In genomic region chr16:58339452-58339938, GRCh38 we compare ENCODE assay signal across 10 cellular contexts. TPM values are rescaled to one million over a fixed set of nuclear protein-coding genes. Genes with fewer than 3 reads are reported as not detected.
DNase-seq lines count a peak whose midpoint lies in the region; ATAC-seq and TF ChIP-seq lines count a peak whose summit lies in the region.
"Had no signal": no experiment of that assay in that cellular context is flagged by ENCODE, and none has a peak within 500 bp of the region (broad histone marks: within the 10 kb centered on the region; RNA-seq: fewer than 3 reads in every experiment).

No MANE protein-coding gene starts in this region.

- POLR2A ChIA-PET in A673 (lab: Charles Lee; ENCODE audit: low non-redundant PET): interaction anchor here (0.7 kb wide), 1 partner anchor 102 kb away, joined by 3 read pairs; no protein-coding TSS in a partner anchor

- H4K20me1 ChIP-seq in GM23248 (ENCODE audit: insufficient read depth): no peaks in the 10 kb centered on the region

- TF ChIP-seq POLR2A in Peyer's patch (IDR thresholded peaks at IDR 0.05): no peak
- TF ChIP-seq POLR2A in lower leg skin (IDR thresholded peaks at IDR 0.05): no peak

- peak; percentile 95 for ATAC-seq in SK-N-SH treated with all-trans-retinoic acid at 6 μM for 48 hours
- peak; percentile 70 to 75 for ATAC-seq in left cardiac atrium
- no peak for ATAC-seq in activated naive CD8-positive, alpha-beta T cell treated with anti-CD3 and anti-CD28 coated beads, Interleukin-2, amount 50 U/mL, for 24 hours

- H3K4me3 Mint-ChIP-seq in activated naive CD8-positive, alpha-beta T cell treated with anti-CD3 and anti-CD28 coated beads, Interleukin-2, amount 50 U/mL, for 24 hours: no peak overlapping the region

- peak; percentile 50 for DNase-seq in A673 (ENCODE audit: low spot score)
- DNase-seq in GM23248: peak; percentile 45
- no peak for DNase-seq in left cardiac atrium
- no peak for DNase-seq in stimulated activated CD4-positive, alpha-beta T cell treated with anti-CD3 and anti-CD28 coated beads, Interleukin-15, amount 100 ng/mL, for 24 hours
- no peak for DNase-seq in Peyer's patch
- no peak for DNase-seq in activated naive CD8-positive, alpha-beta T cell treated with anti-CD3 and anti-CD28 coated beads, Interleukin-2, amount 50 U/mL, for 24 hours
- DNase-seq in lower leg skin (ENCODE audit: low spot score in 2 of 2): no peak
- DNase-seq: Karpas-422 had no signal

- no peaks in the 10 kb centered on the region for H3K9me3 Mint-ChIP-seq in activated naive CD8-positive, alpha-beta T cell treated with anti-CD3 and anti-CD28 coated beads, Interleukin-2, amount 50 U/mL, for 24 hours

- H3F3A ChIP-seq in GM23248 (ENCODE audit: insufficient read depth): no peaks in the 10 kb centered on the region

- H3K9ac ChIP-seq in GM23248: no peak overlapping the region

- H3K27ac Mint-ChIP-seq in activated naive CD8-positive, alpha-beta T cell treated with anti-CD3 and anti-CD28 coated beads, Interleukin-2, amount 50 U/mL, for 24 hours: no peak overlapping the region

- no peaks in the 10 kb centered on the region for H3K79me2 ChIP-seq in GM23248 (ENCODE audit: insufficient read depth)

- H3K27me3 ChIP-seq in A673 (replicated peaks; ENCODE audit: insufficient read depth, low read depth, low read length, poor library complexity) (no peaks in the 10 kb centered on the region), GM23248 (replicated peaks; ENCODE audit: insufficient read depth) (no peaks in the 10 kb centered on the region; the same call in 1 of the 2 replicates), Peyer's patch (no peaks in the 10 kb centered on the region)
- H3K27me3 ChIP-seq: vagina had no signal

- H3K4me1 ChIP-seq in A673 (ENCODE audit: insufficient read depth, low read length, poor library complexity, severe bottlenecking): peaks cover 5% of the 10 kb centered on the region
- no peaks in the 10 kb centered on the region for H3K4me1 ChIP-seq in GM23248 (ENCODE audit: insufficient read depth)
- H3K4me1 ChIP-seq in Peyer's patch: peaks cover 0 to 8% (median 0%) of the 10 kb centered on the region in 4 donors

- intact Hi-C loops in A673 (cut with micrococcal nuclease; ENCODE audit: unreplicated experiment) (loop anchor here (10.0 kb wide), 1 partner anchor 295 kb away; no protein-coding TSS in a partner anchor), left cardiac atrium (cut with DNase I) (loop anchor here (5.0 to 10.0 kb wide), 4 partner anchors 83 to 325 kb away; no protein-coding TSS in a partner anchor), lower leg skin (cut with DNase I; ENCODE audit: low total_unique reads) (loop anchor here (10.0 kb wide), 1 partner anchor 395 kb away; the partner anchor contains the start of gene GOT2)

- peaks cover 4% of the 10 kb centered on the region for H3K4me1 Mint-ChIP-seq in activated naive CD8-positive, alpha-beta T cell treated with anti-CD3 and anti-CD28 coated beads, Interleukin-2, amount 50 U/mL, for 24 hours

- H3K36me3 ChIP-seq in A673 (ENCODE audit: insufficient read depth, low read length, poor library complexity, severe bottlenecking) (no peaks in the 10 kb centered on the region), GM23248 (ENCODE audit: low read depth) (no peaks in the 10 kb centered on the region), Peyer's patch (no peaks in the 10 kb centered on the region)
- H3K36me3 ChIP-seq: vagina had no signal

- H3K4me2 ChIP-seq in GM23248 (ENCODE audit: unreplicated experiment): no peak overlapping the region

- no peaks in the 10 kb centered on the region for H3K9me3 ChIP-seq in A673 (ENCODE audit: low read depth, low read length, poor library complexity, severe bottlenecking)
- H3K9me3 ChIP-seq in GM23248 (ENCODE audit: low read depth): no peaks in the 10 kb centered on the region
- H3K9me3 ChIP-seq in Peyer's patch: no peaks in the 10 kb centered on the region
- H3K9me3 ChIP-seq: vagina had no signal

- no peak overlapping the region for H3K4me3 ChIP-seq in A673 (ENCODE audit: low read depth, low read length, poor library complexity, severe bottlenecking)
- H3K4me3 ChIP-seq in GM23248: no peak overlapping the region
- H3K4me3 ChIP-seq in Peyer's patch: no peak overlapping the region
- no peak overlapping the region for H3K4me3 ChIP-seq in lower leg skin (ENCODE audit: low read depth, poor library complexity, severe bottlenecking)
- H3K4me3 ChIP-seq: vagina had no signal

- in situ Hi-C loops in GM23248 (cut with MboI): loop anchor here (25.0 kb wide), 1 partner anchor 323 kb away; no protein-coding TSS in a partner anchor

- TF ChIP-seq CTCF in A673 (conservative IDR thresholded peaks at IDR 0.05; ENCODE audit: low read depth, low read length): peak; percentile 39; the same call in 1 of the 2 replicates
- no peak for TF ChIP-seq CTCF in Peyer's patch (IDR thresholded peaks at IDR 0.05)
- TF ChIP-seq CTCF in lower leg skin (IDR thresholded peaks at IDR 0.05): no peak

- CTCF ChIA-PET in A673 (lab: Charles Lee): interaction anchor here (0.7 kb wide), 1 partner anchor 33 kb away, joined by 10 read pairs; no protein-coding TSS in a partner anchor

- no TSS peak for BruUV-seq in A673 (replicated peaks; lab: Mats Ljungman, UMichigan)

- H3K27me3 Mint-ChIP-seq in activated naive CD8-positive, alpha-beta T cell treated with anti-CD3 and anti-CD28 coated beads, Interleukin-2, amount 50 U/mL, for 24 hours: peaks cover 8% of the 10 kb centered on the region

- WGBS in GM23248 (ENCODE audit: low coverage in 1 of 2, low lambda C conversion rate in 2 of 2, missing lambda C conversion rate in 2 of 2), 2 experiments: 57 to 62% methylated on average over 5 of the region's 5 CpGs
- WGBS in lower leg skin, 2 donors: 58 to 69% methylated on average over 5 of the region's 5 CpGs

- no peak overlapping the region for H2AFZ ChIP-seq in GM23248

- no peaks in the 10 kb centered on the region for H3K9me2 ChIP-seq in GM23248 (ENCODE audit: insufficient read depth)

- H3K36me3 Mint-ChIP-seq in activated naive CD8-positive, alpha-beta T cell treated with anti-CD3 and anti-CD28 coated beads, Interleukin-2, amount 50 U/mL, for 24 hours (ENCODE audit: low read depth): no peaks in the 10 kb centered on the region

- H3K27ac ChIP-seq in A673 (ENCODE audit: low read depth, low read length, poor library complexity, severe bottlenecking) (no peak overlapping the region), GM23248 (no peak overlapping the region), Peyer's patch (no peak overlapping the region)
- H3K27ac ChIP-seq: vagina had no signal

TF ChIP-seq in SK-N-SH treated with all-trans-retinoic acid at 6 μM for 48 hours, 23 proteins besides CTCF, POLR2A, EP300 and RAD21:
- TF ChIP-seq OSR1 (CRISPR knock-in tag; IDR thresholded peaks at IDR 0.05): no peak
- TF ChIP-seq GLIS3 (CRISPR knock-in tag; IDR thresholded peaks at IDR 0.05): no peak
- TF ChIP-seq CSDC2 (CRISPR knock-in tag; IDR thresholded peaks at IDR 0.05): no peak
- TF ChIP-seq, protein P1, sequence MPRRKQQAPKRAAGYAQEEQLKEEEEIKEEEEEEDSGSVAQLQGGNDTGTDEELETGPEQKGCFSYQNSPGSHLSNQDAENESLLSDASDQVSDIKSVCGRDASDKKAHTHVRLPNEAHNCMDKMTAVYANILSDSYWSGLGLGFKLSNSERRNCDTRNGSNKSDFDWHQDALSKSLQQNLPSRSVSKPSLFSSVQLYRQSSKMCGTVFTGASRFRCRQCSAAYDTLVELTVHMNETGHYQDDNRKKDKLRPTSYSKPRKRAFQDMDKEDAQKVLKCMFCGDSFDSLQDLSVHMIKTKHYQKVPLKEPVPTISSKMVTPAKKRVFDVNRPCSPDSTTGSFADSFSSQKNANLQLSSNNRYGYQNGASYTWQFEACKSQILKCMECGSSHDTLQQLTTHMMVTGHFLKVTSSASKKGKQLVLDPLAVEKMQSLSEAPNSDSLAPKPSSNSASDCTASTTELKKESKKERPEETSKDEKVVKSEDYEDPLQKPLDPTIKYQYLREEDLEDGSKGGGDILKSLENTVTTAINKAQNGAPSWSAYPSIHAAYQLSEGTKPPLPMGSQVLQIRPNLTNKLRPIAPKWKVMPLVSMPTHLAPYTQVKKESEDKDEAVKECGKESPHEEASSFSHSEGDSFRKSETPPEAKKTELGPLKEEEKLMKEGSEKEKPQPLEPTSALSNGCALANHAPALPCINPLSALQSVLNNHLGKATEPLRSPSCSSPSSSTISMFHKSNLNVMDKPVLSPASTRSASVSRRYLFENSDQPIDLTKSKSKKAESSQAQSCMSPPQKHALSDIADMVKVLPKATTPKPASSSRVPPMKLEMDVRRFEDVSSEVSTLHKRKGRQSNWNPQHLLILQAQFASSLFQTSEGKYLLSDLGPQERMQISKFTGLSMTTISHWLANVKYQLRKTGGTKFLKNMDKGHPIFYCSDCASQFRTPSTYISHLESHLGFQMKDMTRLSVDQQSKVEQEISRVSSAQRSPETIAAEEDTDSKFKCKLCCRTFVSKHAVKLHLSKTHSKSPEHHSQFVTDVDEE (CRISPR knock-in tag; IDR thresholded peaks at IDR 0.05): no peak
- TF ChIP-seq BACH2 (CRISPR knock-in tag; IDR thresholded peaks at IDR 0.05; ENCODE audit: borderline replicate concordance): no peak
- no peak for TF ChIP-seq ISL1 (CRISPR knock-in tag; IDR thresholded peaks at IDR 0.05)
- no peak for TF ChIP-seq SNAI2 (CRISPR knock-in tag; IDR thresholded peaks at IDR 0.05)

RNA-seq across cellular contexts. Expression of gene PRSS54, which starts 44.7 kb away (rescaled TPM):
- total RNA-seq in A673 (2021): not detected in 2 replicates
- total RNA-seq in GM23248 (2014; rRNA removed; shearing (Covaris generic)): not detected in 2 replicates
- polyA plus RNA-seq in GM23248 (2016; fragmentation: Nextera tagmentation; extraction: Ambion mirVana): not detected in 2 replicates
- not detected for total RNA-seq in left cardiac atrium
- not detected for total RNA-seq in Peyer's patch
- not detected for total RNA-seq in lower leg skin
- total RNA-seq: vagina had no signal

RNA-seq across cellular contexts. Expression of gene GINS3, which starts 52.8 kb away (rescaled TPM):
- 22.0 and 22.2 TPM in 2 replicates for total RNA-seq in A673 (2021)
- 2.9 and 7.7 TPM in 2 replicates for total RNA-seq in GM23248 (2014; rRNA removed; shearing (Covaris generic))
- 2.7 and 2.9 TPM in 2 replicates for polyA plus RNA-seq in GM23248 (2016; fragmentation: Nextera tagmentation; extraction: Ambion mirVana)
- total RNA-seq in left cardiac atrium: 1 to 10 TPM; 5.0 to 5.6 TPM
- 1 to 10 TPM; 1.3 to 4.1 (median 1.9) TPM for total RNA-seq in Peyer's patch
- 10 to 100 TPM in 1 of 4 donors, 1 to 10 TPM in 3; 2.8 to 12.4 (median 7.0) TPM for total RNA-seq in lower leg skin

Comparison
In these comparisons a context has a peak if more than half of its experiments do, and no peak if none do; other contexts are left out.
1. DNase-seq: peak in A673 (single experiment) and GM23248 (single experiment); none in left cardiac atrium (single experiment), stimulated activated CD4-positive, alpha-beta T cell treated with anti-CD3 and anti-CD28 coated beads, Interleukin-15, amount 100 ng/mL, for 24 hours (single experiment), Peyer's patch (0 of 3), activated naive CD8-positive, alpha-beta T cell treated with anti-CD3 and anti-CD28 coated beads, Interleukin-2, amount 50 U/mL, for 24 hours (single experiment) and lower leg skin (0 of 2).